Comparison of ENCODE assay signal across 12 cellular contexts in the genomic region with DNA sequence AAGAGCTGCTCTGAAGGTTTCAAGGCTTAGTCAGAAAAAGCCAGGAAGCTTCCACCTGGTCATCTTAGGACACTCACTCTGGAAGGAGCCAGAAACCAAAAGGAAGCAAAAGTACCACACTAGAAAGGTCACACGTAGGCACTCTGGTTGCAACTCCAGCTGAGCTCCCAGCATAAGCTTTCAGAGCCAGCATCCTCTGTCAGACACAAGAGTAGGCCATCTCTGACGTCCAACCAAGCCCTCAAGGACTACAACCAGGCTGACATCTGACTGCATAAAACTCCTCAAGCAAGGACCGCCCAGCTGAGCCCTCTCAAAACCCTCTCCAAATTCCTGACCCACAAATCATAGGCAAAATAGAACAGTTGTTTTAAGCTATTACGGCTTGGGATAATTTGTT. TPM values are rescaled to one million over a fixed set of nuclear protein-coding genes. Genes with fewer than 3 reads are reported as not detected.
DNase-seq lines count a peak whose midpoint lies in the region; ATAC-seq and TF ChIP-seq lines count a peak whose summit lies in the region.
"Had no signal": no experiment of that assay in that cellular context is flagged by ENCODE, and none has a peak within 500 bp of the region (broad histone marks: within the 10 kb centered on the region; RNA-seq: fewer than 3 reads in every experiment).

No MANE protein-coding gene starts in this region.

- H2AK5ac ChIP-seq in mesenchymal stem cell (ENCODE audit: low read length, severe bottlenecking), result peak overlapping the region; percentile 36

- CTCF ChIA-PET in mammary epithelial cell (lab: Charles Lee; ENCODE audit: low non-redundant PET), result interaction anchor here (0.6 to 0.8 kb wide), 2 partner anchors 9 to 78 kb away, joined by 3 read pairs; no protein-coding TSS in a partner anchor

- no peak overlapping the region for H2BK15ac ChIP-seq in mesenchymal stem cell (ENCODE audit: low read depth, poor library complexity, severe bottlenecking)

- H3K4me1 Mint-ChIP-seq in activated T-cell treated with anti-CD3 and anti-CD28 coated beads, Interleukin-2, amount 50 U/mL, for 72 hours (ENCODE audit: low read depth), result peaks cover 59% of the 10 kb centered on the region
- H3K4me1 Mint-ChIP-seq in activated T-cell treated with anti-CD3 and anti-CD28 coated beads, Interleukin-2, amount 50 U/mL, for 4 hours (ENCODE audit: low read depth), result peaks cover 83% of the 10 kb centered on the region

- H3K36me3 ChIP-seq in mammary epithelial cell (ENCODE audit: insufficient read depth, low read length) (no peaks in the 10 kb centered on the region), mesenchymal stem cell (ENCODE audit: control insufficient read depth in 1 of 2, insufficient read depth in 2 of 2, low read depth in 1 of 2, low read length in 2 of 2) (peaks cover 0 to 4% of the 10 kb centered on the region in 2 experiments), upper lobe of left lung (no peaks in the 10 kb centered on the region)
- H3K36me3 ChIP-seq: BE2C had no signal

- no peak overlapping the region for H3K4me3 ChIP-seq in mammary epithelial cell (replicated peaks in 1 of 3; ENCODE audit: insufficient read depth in 1 of 3, low read depth in 2 of 3, low read length in 3 of 3)
- peak overlapping the region in 1 of 2 experiments; percentile 38 for H3K4me3 ChIP-seq in mesenchymal stem cell (ENCODE audit: insufficient read depth in 1 of 2, low read depth in 1 of 2, low read length in 2 of 2)
- H3K4me3 ChIP-seq in upper lobe of left lung, result no peak overlapping the region

- dilution Hi-C loops in mammary epithelial cell (cut with HindIII; ENCODE audit: low sequenced_read_pairs), result no loop called here

- H3K9me3 Mint-ChIP-seq in activated T-cell treated with anti-CD3 and anti-CD28 coated beads, Interleukin-2, amount 50 U/mL, for 72 hours, result no peaks in the 10 kb centered on the region
- no peaks in the 10 kb centered on the region for H3K9me3 Mint-ChIP-seq in activated T-cell treated with anti-CD3 and anti-CD28 coated beads, Interleukin-2, amount 50 U/mL, for 4 hours
- H3K9me3 Mint-ChIP-seq: dendritic cell treated with granulocyte-macrophage colony-stimulating factor and Interleukin-4, amounts not matched to agents 40 ng/mL and 50 ng/mL, for 4 days had no signal

- TF ChIP-seq POLR2A in upper lobe of left lung (IDR thresholded peaks at IDR 0.05), result no peak

- H3K9me3 ChIP-seq in mammary epithelial cell (replicated peaks; ENCODE audit: insufficient read depth, low read length) (no peaks in the 10 kb centered on the region), mesenchymal stem cell (ENCODE audit: control insufficient read depth, low read length) (no peaks in the 10 kb centered on the region), upper lobe of left lung (no peaks in the 10 kb centered on the region)
- H3K9me3 ChIP-seq: BE2C had no signal

- H3K18ac ChIP-seq in mesenchymal stem cell (ENCODE audit: low read depth in 1 of 2, low read length in 2 of 2), result no peak overlapping the region

- no peak overlapping the region for H2BK5ac ChIP-seq in mesenchymal stem cell (ENCODE audit: low read depth, low read length, poor library complexity, severe bottlenecking)

- H3K4me3 Mint-ChIP-seq in activated T-cell treated with anti-CD3 and anti-CD28 coated beads, Interleukin-2, amount 50 U/mL, for 72 hours, result peak overlapping the region in 1 of 2 donors; percentile 53
- H3K4me3 Mint-ChIP-seq in activated T-cell treated with anti-CD3 and anti-CD28 coated beads, Interleukin-2, amount 50 U/mL, for 4 hours, result no peak overlapping the region
- H3K4me3 Mint-ChIP-seq: dendritic cell treated with granulocyte-macrophage colony-stimulating factor and Interleukin-4, amounts not matched to agents 40 ng/mL and 50 ng/mL, for 4 days had no signal

- no peak overlapping the region for H2BK12ac ChIP-seq in mesenchymal stem cell (ENCODE audit: low read length in 2 of 2)

- ATAC-seq in activated T-cell treated with anti-CD3 and anti-CD28 coated beads, Interleukin-2, amount 50 U/mL, for 72 hours (replicated peaks in 1 of 2), result no peak
- no peak for ATAC-seq in activated T-cell treated with anti-CD3 and anti-CD28 coated beads, Interleukin-2, amount 50 U/mL, for 4 hours
- peak; percentile 84 to 90 for ATAC-seq in upper lobe of left lung (ENCODE audit: low FRiP score in 2 of 2)
- ATAC-seq in GM18907 (IDR thresholded peaks at IDR 0.05; ENCODE audit: unreplicated experiment), result no peak
- ATAC-seq: activated CD4-positive, CD25-positive, alpha-beta regulatory T cell treated with anti-CD3 and anti-CD28 coated beads, Interleukin-2, amount 50 U/mL, for 24 hours had no signal

- 47% methylated on average over 4 of the region's 4 CpGs for WGBS in mammary epithelial cell (ENCODE audit: low coverage, missing lambda C conversion rate)
- WGBS in mesenchymal stem cell, result 85% methylated on average over 3 of the region's 4 CpGs
- 41 to 56% methylated on average over 4 of the region's 4 CpGs for WGBS in upper lobe of left lung, 2 donors

- H3K79me2 ChIP-seq in mammary epithelial cell (ENCODE audit: insufficient read depth, low read length), result peaks cover 49% of the 10 kb centered on the region

- peak overlapping the region; percentile 14 for H3K27ac ChIP-seq in mammary epithelial cell (ENCODE audit: insufficient read depth, low read depth, low read length)
- no peak overlapping the region for H3K27ac ChIP-seq in mesenchymal stem cell (ENCODE audit: low read length, poor library complexity, severe bottlenecking)
- peak overlapping the region; percentile 72 to 92 (median 78) for H3K27ac ChIP-seq in upper lobe of left lung

- H3K23ac ChIP-seq in mesenchymal stem cell (ENCODE audit: low read length in 2 of 2), result no peak overlapping the region

- peaks cover 13% of the 10 kb centered on the region for H3K79me1 ChIP-seq in mesenchymal stem cell (replicated peaks; ENCODE audit: low read length, poor library complexity, severe bottlenecking)

- intact Hi-C loops in mammary epithelial cell (cut with micrococcal nuclease), result loop anchor here (10.0 kb wide), 1 partner anchor 1465 kb away; no protein-coding TSS in a partner anchor

- no peak overlapping the region for H3K14ac ChIP-seq in mesenchymal stem cell (ENCODE audit: low read length in 2 of 2)

- H3K9ac ChIP-seq in mammary epithelial cell (ENCODE audit: insufficient read depth, low read length), result no peak overlapping the region
- H3K9ac ChIP-seq in mesenchymal stem cell (ENCODE audit: low read length), result peak overlapping the region; percentile 84

- no peak for DNase-seq in activated T-cell treated with anti-CD3 and anti-CD28 coated beads, Interleukin-2, amount 50 U/mL, for 72 hours
- DNase-seq in activated T-cell treated with anti-CD3 and anti-CD28 coated beads, Interleukin-2, amount 50 U/mL, for 4 hours, result no peak
- DNase-seq in mammary epithelial cell, result peak; percentile 34
- no peak for DNase-seq in mesenchymal stem cell
- DNase-seq in upper lobe of left lung, result peak in 1 of 2 donors; percentile 84
- DNase-seq in effector CD4-positive, alpha-beta T cell, result no peak
- no peak for DNase-seq in iPS-NIHi11 (ENCODE audit: low spot score)
- DNase-seq: BE2C; stimulated activated CD8-positive, alpha-beta memory T cell treated with anti-CD3 and anti-CD28 coated beads, Interleukin-4, amount 100 ng/mL, for 48 hours had no signal

- TF ChIP-seq CTCF in mammary epithelial cell (conservative IDR thresholded peaks at IDR 0.05 in 1 of 2, IDR thresholded peaks at IDR 0.05 in 1 of 2; ENCODE audit: extremely low read depth in 1 of 2, insufficient read depth in 1 of 2, low read depth in 1 of 2, low read length in 2 of 2), result no peak
- no peak for TF ChIP-seq CTCF in upper lobe of left lung (IDR thresholded peaks at IDR 0.05)

- H4K91ac ChIP-seq in mesenchymal stem cell (ENCODE audit: low read length), result no peak overlapping the region

- no peak overlapping the region for H3K4ac ChIP-seq in mesenchymal stem cell (ENCODE audit: low read depth in 1 of 2, low read length in 2 of 2)

- BruUV-seq in mammary epithelial cell (replicated peaks; lab: Mats Ljungman, UMichigan), result no TSS peak

- no peaks in the 10 kb centered on the region for H3K36me3 Mint-ChIP-seq in activated T-cell treated with anti-CD3 and anti-CD28 coated beads, Interleukin-2, amount 50 U/mL, for 72 hours (ENCODE audit: insufficient read depth in 2 of 2)
- peaks cover 5% of the 10 kb centered on the region for H3K36me3 Mint-ChIP-seq in activated T-cell treated with anti-CD3 and anti-CD28 coated beads, Interleukin-2, amount 50 U/mL, for 4 hours (ENCODE audit: insufficient read depth)

- H3K4me1 ChIP-seq in mammary epithelial cell (ENCODE audit: insufficient read depth, low read length) (peaks cover 34% of the 10 kb centered on the region), mesenchymal stem cell (ENCODE audit: control insufficient read depth, insufficient read depth, low read depth, low read length) (peaks cover 5% of the 10 kb centered on the region), upper lobe of left lung (peaks cover 78 to 90% (median 81%) of the 10 kb centered on the region in 4 donors)
- H3K4me1 ChIP-seq: BE2C had no signal

- H3K27me3 ChIP-seq in mammary epithelial cell (ENCODE audit: insufficient read depth, low read length) (no peaks in the 10 kb centered on the region), mesenchymal stem cell (ENCODE audit: control insufficient read depth in 1 of 2, insufficient read depth in 1 of 2, low read length in 2 of 2) (no peaks in the 10 kb centered on the region), upper lobe of left lung (no peaks in the 10 kb centered on the region)
- H3K27me3 ChIP-seq: BE2C had no signal

- H2BK120ac ChIP-seq in mesenchymal stem cell (ENCODE audit: low read depth, low read length), result no peak overlapping the region

- H2AFZ ChIP-seq in mammary epithelial cell (ENCODE audit: low read depth, low read length) (no peak overlapping the region), mesenchymal stem cell (ENCODE audit: low read depth, low read length) (no peak overlapping the region)

- no peaks in the 10 kb centered on the region for H4K20me1 ChIP-seq in mammary epithelial cell (ENCODE audit: insufficient read depth, low read length)

- peak overlapping the region; percentile 61 for H3K27ac Mint-ChIP-seq in activated T-cell treated with anti-CD3 and anti-CD28 coated beads, Interleukin-2, amount 50 U/mL, for 72 hours
- H3K27ac Mint-ChIP-seq: dendritic cell treated with granulocyte-macrophage colony-stimulating factor and Interleukin-4, amounts not matched to agents 40 ng/mL and 50 ng/mL, for 4 days had no signal

- H4K8ac ChIP-seq in mesenchymal stem cell (ENCODE audit: low read length), result no peak overlapping the region

- in situ Hi-C loops in mammary epithelial cell (cut with MboI; ENCODE audit: low sequenced_read_pairs in 2 of 2), result no loop called here

- no peaks in the 10 kb centered on the region for H3K27me3 Mint-ChIP-seq in activated T-cell treated with anti-CD3 and anti-CD28 coated beads, Interleukin-2, amount 50 U/mL, for 72 hours (ENCODE audit: low read depth)
- no peaks in the 10 kb centered on the region for H3K27me3 Mint-ChIP-seq in activated T-cell treated with anti-CD3 and anti-CD28 coated beads, Interleukin-2, amount 50 U/mL, for 4 hours (ENCODE audit: low read depth)

- TF ChIP-seq EP300 in upper lobe of left lung (IDR thresholded peaks at IDR 0.05), result peak in 1 of 4 donors; percentile 24

- H3K4me2 ChIP-seq in mammary epithelial cell (ENCODE audit: insufficient read depth, low read depth, low read length) (peak overlapping the region; percentile 44), mesenchymal stem cell (ENCODE audit: low read length, poor library complexity, severe bottlenecking) (no peak overlapping the region)

RNA-seq across cellular contexts. Expression of gene SH3BP5, which starts 12.8 kb away (rescaled TPM):
- 10 to 100 TPM in 1 of 2 donors, 1 to 10 TPM in 1; 7.4 to 19.6 TPM for total RNA-seq in activated T-cell treated with anti-CD3 and anti-CD28 coated beads, Interleukin-2, amount 50 U/mL, for 72 hours
- 10 to 100 TPM; 11.1 to 26.1 (median 12.9) TPM for total RNA-seq in activated T-cell treated with anti-CD3 and anti-CD28 coated beads, Interleukin-2, amount 50 U/mL, for 4 hours
- 10 to 100 TPM; 15.4 to 21.0 TPM for total RNA-seq in mammary epithelial cell
- polyA plus RNA-seq in mammary epithelial cell, result 20.1 TPM
- 10.6 TPM for polyA minus RNA-seq in mammary epithelial cell
- polyA plus RNA-seq in mesenchymal stem cell (2013, experiment 1 of 2), result 8.4 TPM
- 8.4 TPM for polyA plus RNA-seq in mesenchymal stem cell (2013, experiment 2 of 2)
- total RNA-seq in upper lobe of left lung, result 100 to 1,000 TPM in 2 of 6 donors, 10 to 100 TPM in 4; 83.8 to 150 (median 94.7) TPM

Comparison
In these comparisons a context has a peak if more than half of its experiments do, and no peak if none do; other contexts are left out.
1. ATAC-seq: peak in upper lobe of left lung (2 of 2); none in activated T-cell treated with anti-CD3 and anti-CD28 coated beads, Interleukin-2, amount 50 U/mL, for 72 hours (0 of 2), activated T-cell treated with anti-CD3 and anti-CD28 coated beads, Interleukin-2, amount 50 U/mL, for 4 hours (0 of 2) and GM18907 (single experiment).